ENCODE assay signal across 38 cellular contexts in genomic region chr1:6864166-6864565, GRCh38.
DNase-seq lines count a peak whose midpoint lies in the region; FAIRE-seq and TF ChIP-seq lines count a peak whose summit lies in the region.
"Had no signal": no experiment of that assay in that cellular context is flagged by ENCODE, and none has a peak within 500 bp of the region (broad histone marks: within the 10 kb centered on the region; RNA-seq: fewer than 3 reads in every experiment).

No MANE protein-coding gene starts in this region.

- H3K4me3 Mint-ChIP-seq in type B pancreatic cell (no peak overlapping the region), CD14-positive monocyte (no peak overlapping the region)
- H3K4me3 Mint-ChIP-seq: activated B cell treated with CpG ODN at 0.5 μM for 24 hours; activated T-helper 17 cell treated with anti-CD3 and anti-CD28 coated beads, Interleukin-2, amount 50 U/mL, for 72 hours; CD8-positive, alpha-beta T cell; effector memory CD8-positive, alpha-beta T cell; immature natural killer cell; naive thymus-derived CD8-positive, alpha-beta T cell; stimulated activated memory B cell treated with anti-CD40 and anti-IgM and Interleukin-4, amounts not matched to agents 10 μg/mL and 1 μg/mL and 100 μg/mL, for 72 hours had no signal

- H3K4me1 Mint-ChIP-seq in type B pancreatic cell (ENCODE audit: unreplicated experiment) (peaks cover 40% of the 10 kb centered on the region), CD14-positive monocyte (peaks cover 12% of the 10 kb centered on the region)

- peaks cover 27% of the 10 kb centered on the region for H3K4me1 ChIP-seq in osteoblast (ENCODE audit: insufficient read depth, low read length)
- H3K4me1 ChIP-seq: right lobe of liver had no signal

- H3K36me3 ChIP-seq in bronchial epithelial cell (ENCODE audit: control insufficient read depth, insufficient read depth, low read length) (peaks cover 1% of the 10 kb centered on the region), osteoblast (ENCODE audit: insufficient read depth, low read length) (no peaks in the 10 kb centered on the region)
- H3K36me3 ChIP-seq: ovary, right lobe of liver, vagina had no signal

- no peak for FAIRE-seq in bronchial epithelial cell (lab: Jason Lieb, UNC)
- FAIRE-seq: A204.1, RCC 7860 had no signal

- H3K9me3 Mint-ChIP-seq in type B pancreatic cell (no peaks in the 10 kb centered on the region), CD14-positive monocyte (no peaks in the 10 kb centered on the region)
- H3K9me3 Mint-ChIP-seq: activated B cell treated with CpG ODN at 0.5 μM for 24 hours; activated T-helper 17 cell treated with anti-CD3 and anti-CD28 coated beads, Interleukin-2, amount 50 U/mL, for 72 hours; CD8-positive, alpha-beta T cell; effector memory CD8-positive, alpha-beta T cell; immature natural killer cell; naive thymus-derived CD8-positive, alpha-beta T cell; stimulated activated memory B cell treated with anti-CD40 and anti-IgM and Interleukin-4, amounts not matched to agents 10 μg/mL and 1 μg/mL and 100 μg/mL, for 72 hours had no signal

- DNase-seq in AG10803 (ENCODE audit: low read depth) = peak; percentile 7
- peak; percentile 72 for DNase-seq in LHCN-M2 (ENCODE audit: low read depth)
- DNase-seq in bronchial epithelial cell (ENCODE audit: low read depth) = peak; percentile 17
- peak; percentile 41 for DNase-seq in osteoblast (ENCODE audit: insufficient read length, low spot score, missing footprints)
- no peak for DNase-seq in DMS153 (lab: John Stamatoyannopoulos, UW)
- no peak for DNase-seq in NCI-H128 (lab: John Stamatoyannopoulos, UW; ENCODE audit: unreplicated experiment)
- no peak for DNase-seq in type B pancreatic cell (ENCODE audit: extremely low spot score, unreplicated experiment)
- DNase-seq in CD14-positive monocyte (ENCODE audit: low spot score) = no peak
- DNase-seq: activated B cell treated with CpG ODN at 0.5 μM for 24 hours; activated naive CD4-positive, alpha-beta T cell treated with anti-CD3 and anti-CD28 coated beads, Interleukin-2, amount 50 U/mL, for 16 hours; AML-193; amygdala; caudate nucleus; CD8-positive, alpha-beta T cell; cortex of kidney; DMS 273 treated with DMSO at 0.1 percent for 48 hours; effector memory CD8-positive, alpha-beta T cell; H7; hypothalamus; immature natural killer cell; MM.1S; naive thymus-derived CD8-positive, alpha-beta T cell; NCI-H1417 treated with DMSO at 0.1 percent for 48 hours; NCI-H2081 treated with DMSO at 0.1 percent for 48 hours; NCI-H226; ovary; right lobe of liver; stimulated activated CD4-positive, alpha-beta T cell treated with anti-CD3 and anti-CD28 coated beads, Interleukin-12 subunit alpha, Interleukin-12 subunit beta, amount 100 ng/mL, for 4 hours; stimulated activated CD4-positive, alpha-beta T cell treated with anti-CD3 and anti-CD28 coated beads, Interleukin-4, amount 100 ng/mL, for 24 hours; substantia nigra; SW 1271; T-helper 9 cell had no signal

- H3K4me3 ChIP-seq in AG10803 (ENCODE audit: low read length) (no peak overlapping the region), bronchial epithelial cell (ENCODE audit: low read depth, low read length) (no peak overlapping the region), osteoblast (ENCODE audit: insufficient read depth, low read length) (no peak overlapping the region)
- H3K4me3 ChIP-seq: gastroesophageal sphincter, ovary, right lobe of liver, vagina had no signal

- peaks cover 42% of the 10 kb centered on the region for H3K79me2 ChIP-seq in osteoblast (ENCODE audit: insufficient read depth, low read length)

- intact Hi-C loops in CD14-positive monocyte (cut with micrococcal nuclease) = no loop called here

- TF ChIP-seq CTCF in AG10803 (conservative IDR thresholded peaks at IDR 0.05; ENCODE audit: low read length) (no peak), bronchial epithelial cell (IDR thresholded peaks at IDR 0.05; ENCODE audit: insufficient read depth, low read length, severe bottlenecking) (no peak), osteoblast (IDR thresholded peaks at IDR 0.05; ENCODE audit: extremely low read depth, low read depth, low read length) (no peak), type B pancreatic cell (conservative IDR thresholded peaks at IDR 0.05) (no peak), CD14-positive monocyte (IDR thresholded peaks at IDR 0.05) (no peak)

- H3K27me3 ChIP-seq in bronchial epithelial cell (ENCODE audit: control insufficient read depth, insufficient read depth, low read length) (no peaks in the 10 kb centered on the region), osteoblast (ENCODE audit: insufficient read depth, low read length) (no peaks in the 10 kb centered on the region)
- H3K27me3 ChIP-seq: gastroesophageal sphincter, ovary, right lobe of liver, vagina had no signal

- H3K36me3 Mint-ChIP-seq in type B pancreatic cell (peaks cover 17% of the 10 kb centered on the region), CD14-positive monocyte (peaks cover 22 to 25% of the 10 kb centered on the region in 2 donors)

- no peak overlapping the region for H3K4me2 ChIP-seq in osteoblast (ENCODE audit: insufficient read depth, low read length)

- H3K27ac ChIP-seq in osteoblast (ENCODE audit: low read depth, low read length) = no peak overlapping the region
- H3K27ac ChIP-seq: gastroesophageal sphincter, ovary, right lobe of liver, vagina had no signal

- no peaks in the 10 kb centered on the region for H3K9me3 ChIP-seq in osteoblast (ENCODE audit: low read depth, low read length)
- H3K9me3 ChIP-seq: gastroesophageal sphincter, ovary, right lobe of liver, vagina had no signal

- H3K27me3 Mint-ChIP-seq in type B pancreatic cell (no peaks in the 10 kb centered on the region), CD14-positive monocyte (ENCODE audit: low read depth in 3 of 3) (no peaks in the 10 kb centered on the region)
- H3K27me3 Mint-ChIP-seq: activated B cell treated with CpG ODN at 0.5 μM for 24 hours; activated T-helper 17 cell treated with anti-CD3 and anti-CD28 coated beads, Interleukin-2, amount 50 U/mL, for 72 hours; effector memory CD8-positive, alpha-beta T cell; naive thymus-derived CD8-positive, alpha-beta T cell; stimulated activated memory B cell treated with anti-CD40 and anti-IgM and Interleukin-4, amounts not matched to agents 10 μg/mL and 1 μg/mL and 100 μg/mL, for 72 hours had no signal

- H4K20me1 ChIP-seq in osteoblast (ENCODE audit: insufficient read depth, low read length) = peaks cover 2% of the 10 kb centered on the region

- H3K27ac Mint-ChIP-seq in type B pancreatic cell (no peak overlapping the region), CD14-positive monocyte (no peak overlapping the region)
- H3K27ac Mint-ChIP-seq: activated B cell treated with CpG ODN at 0.5 μM for 24 hours; activated T-helper 17 cell treated with anti-CD3 and anti-CD28 coated beads, Interleukin-2, amount 50 U/mL, for 72 hours; CD8-positive, alpha-beta T cell; stimulated activated memory B cell treated with anti-CD40 and anti-IgM and Interleukin-4, amounts not matched to agents 10 μg/mL and 1 μg/mL and 100 μg/mL, for 72 hours had no signal

- H2AFZ ChIP-seq in osteoblast (ENCODE audit: low read length) = no peak overlapping the region

Comparison
In these comparisons a context has a peak if more than half of its experiments do, and no peak if none do; other contexts are left out.
1. DNase-seq: peak in AG10803 (single experiment), LHCN-M2 (single experiment), bronchial epithelial cell (single experiment) and osteoblast (single experiment); none in DMS153 (single experiment), NCI-H128 (single experiment), type B pancreatic cell (single experiment) and CD14-positive monocyte (single experiment).